Comparison of ENCODE assay signal across 24 cellular contexts in genomic region chr6:40799296-40800020, GRCh38.
"Had no signal": no experiment of that assay in that cellular context is flagged by ENCODE, and none has a peak within 500 bp of the region (broad histone marks: within the 10 kb centered on the region; RNA-seq: fewer than 3 reads in every experiment).

No MANE protein-coding gene starts in this region.

- H3K4me3 ChIP-seq: adrenal gland, ascending aorta, coronary artery, esophagus squamous epithelium, gastroesophageal sphincter, heart left ventricle, sigmoid colon, smooth muscle cell, tibial artery had no signal

- FAIRE-seq: islet of Langerhans had no signal

- H3K36me3 ChIP-seq: adrenal gland, ascending aorta, esophagus squamous epithelium, gastroesophageal sphincter, heart left ventricle, sigmoid colon, tibial artery had no signal

- H3K27me3 ChIP-seq: adrenal gland, ascending aorta, esophagus squamous epithelium, gastroesophageal sphincter, heart left ventricle, sigmoid colon, tibial artery had no signal

- DNase-seq: activated CD4-positive, alpha-beta T cell treated with anti-CD3 and anti-CD28 coated beads for 4 hours; activated CD4-positive, alpha-beta T cell treated with anti-CD3 and anti-CD28 coated beads, Interleukin-2, amount 50 U/mL, for 48 hours; activated CD4-positive, CD25-positive, alpha-beta regulatory T cell; activated CD8-positive, alpha-beta memory T cell treated with anti-CD3 and anti-CD28 coated beads, Interleukin-2, amount 50 U/mL, for 48 hours; activated naive CD4-positive, alpha-beta T cell; activated T-cell treated with anti-CD3 and anti-CD28 coated beads, Interleukin-2, amount 50 U/mL, for 4 hours; adrenal gland; cerebellar nuclear complex; esophagus squamous epithelium; heart left ventricle; left ventricle myocardium superior; mammary epithelial cell; midbrain; sigmoid colon; stimulated activated CD4-positive, alpha-beta T cell treated with anti-CD3 and anti-CD28 coated beads, Interleukin-15, amount 100 ng/mL, for 24 hours; stimulated activated naive CD4-positive, alpha-beta T cell treated with Interleukin-2 at 50 U/mL for 16 hours; substantia nigra; T-helper 17 cell had no signal
